Comparison of ENCODE assay signal across 28 cellular contexts in the genomic region with DNA sequence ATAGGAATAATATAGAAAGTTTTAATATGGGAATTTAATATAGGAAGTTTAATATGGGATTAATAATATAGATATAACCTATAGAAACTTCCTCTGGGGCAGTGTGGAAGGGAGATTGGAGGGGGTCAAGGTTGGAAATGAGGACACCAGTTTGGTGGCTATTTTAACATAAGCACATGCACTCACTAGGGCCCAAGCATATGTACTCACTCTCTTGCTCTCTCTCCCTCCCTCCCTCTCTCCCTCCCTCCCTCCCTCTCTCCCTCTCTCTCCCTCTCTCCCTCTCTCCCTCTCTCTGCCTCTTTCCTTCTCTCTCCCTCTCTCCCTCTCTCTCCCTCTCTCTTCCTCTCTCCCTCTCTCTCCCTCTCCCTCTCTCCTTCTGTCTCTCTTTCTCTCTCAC.
"Had no signal": no experiment of that assay in that cellular context is flagged by ENCODE, and none has a peak within 500 bp of the region (broad histone marks: within the 10 kb centered on the region; RNA-seq: fewer than 3 reads in every experiment).

No MANE protein-coding gene starts in this region.

- H3K4me1 ChIP-seq: colonic mucosa, esophagus squamous epithelium, foreskin keratinocyte, gastrocnemius medialis, gastroesophageal sphincter, heart left ventricle, heart right ventricle had no signal

- H3K27ac Mint-ChIP-seq: dendritic cell treated with granulocyte-macrophage colony-stimulating factor and Interleukin-4, amounts not matched to agents 40 ng/mL and 50 ng/mL, for 4 days; effector memory CD8-positive, alpha-beta T cell; endodermal cell had no signal

- DNase-seq: colonic mucosa; cortex of kidney; dermis blood vessel endothelial cell; dorsolateral prefrontal cortex; effector CD4-positive, alpha-beta T cell; effector CD8-positive, alpha-beta T cell; effector memory CD4-positive, alpha-beta T cell; effector memory CD8-positive, alpha-beta T cell; endodermal cell; erythroblast; esophagus squamous epithelium; foreskin fibroblast; foreskin keratinocyte; foreskin melanocyte; gastrocnemius medialis; glutamatergic neuron; head of caudate nucleus; heart left ventricle; heart right ventricle had no signal

- H3K27me3 ChIP-seq: colonic mucosa, foreskin keratinocyte, gastrocnemius medialis had no signal

- H3K36me3 ChIP-seq: colonic mucosa, esophagus squamous epithelium, gastrocnemius medialis, gastroesophageal sphincter, heart left ventricle, heart right ventricle had no signal

- H3K27ac ChIP-seq: colonic mucosa, coronary artery, dorsolateral prefrontal cortex, epithelial cell of prostate, esophagus squamous epithelium, foreskin keratinocyte, gastrocnemius medialis, gastroesophageal sphincter, heart left ventricle, heart right ventricle had no signal

- H3K9me3 ChIP-seq: colonic mucosa, gastrocnemius medialis had no signal

- H3K4me3 Mint-ChIP-seq: dendritic cell treated with granulocyte-macrophage colony-stimulating factor and Interleukin-4, amounts not matched to agents 40 ng/mL and 50 ng/mL, for 4 days; effector memory CD8-positive, alpha-beta T cell; endodermal cell had no signal

- H3K27me3 Mint-ChIP-seq: dendritic cell treated with granulocyte-macrophage colony-stimulating factor and Interleukin-4, amounts not matched to agents 40 ng/mL and 50 ng/mL, for 4 days had no signal

- H3K4me3 ChIP-seq: colonic mucosa, coronary artery, dorsolateral prefrontal cortex, esophagus squamous epithelium, gastrocnemius medialis, gastroesophageal sphincter, heart left ventricle, heart right ventricle had no signal

- H3K9me3 Mint-ChIP-seq: dendritic cell treated with granulocyte-macrophage colony-stimulating factor and Interleukin-4, amounts not matched to agents 40 ng/mL and 50 ng/mL, for 4 days; effector memory CD8-positive, alpha-beta T cell had no signal

- ATAC-seq: effector memory CD8-positive, alpha-beta T cell; esophagus mucosa; foreskin keratinocyte; gastrocnemius medialis; gastroesophageal sphincter; heart left ventricle; heart right ventricle had no signal

- FAIRE-seq: colon, endometrium, endothelial cell of umbilical vein, frontal cortex had no signal
